11 cellular contexts compared by ENCODE assay signal in the genomic region with DNA sequence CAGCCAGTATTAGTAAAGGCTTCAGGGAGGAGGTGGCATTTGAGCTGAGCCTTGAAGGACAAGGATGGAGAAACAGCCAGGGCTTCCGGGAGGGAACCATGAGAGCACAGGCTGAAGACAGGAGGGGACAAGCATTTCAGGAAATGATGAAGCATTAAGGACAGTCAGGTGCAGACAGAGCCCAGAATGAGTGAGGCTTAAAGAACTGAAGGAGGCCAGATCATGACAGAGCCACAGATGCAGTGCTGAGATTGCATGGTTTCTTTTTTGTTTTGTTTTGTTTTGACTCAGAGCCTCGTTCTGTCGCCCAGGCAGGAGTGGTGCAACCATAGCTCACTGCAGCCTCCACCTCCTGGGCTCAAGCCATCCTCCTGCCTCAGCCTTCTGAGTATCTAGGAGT.
DNase-seq lines count a peak whose midpoint lies in the region; ATAC-seq and TF ChIP-seq lines count a peak whose summit lies in the region.
"Had no signal": no experiment of that assay in that cellular context is flagged by ENCODE, and none has a peak within 500 bp of the region (broad histone marks: within the 10 kb centered on the region; RNA-seq: fewer than 3 reads in every experiment).

No MANE protein-coding gene starts in this region.

- no peaks in the 10 kb centered on the region for H3K36me3 ChIP-seq in H7 (replicated peaks; ENCODE audit: control insufficient read depth, insufficient read depth, low read length)

- DNase-seq in GM13977 (ENCODE audit: low spot score) (peak; percentile 52), RPMI7951 (ENCODE audit: low read depth) (peak; percentile 11), H7 (no peak), HK-2 (ENCODE audit: unreplicated experiment) (no peak), DMS79 treated with DMSO at 0.1 percent for 48 hours (lab: John Stamatoyannopoulos, UW) (no peak)
- DNase-seq: DND-41; NCI-H1048; stimulated activated naive CD4-positive, alpha-beta T cell treated with Interleukin-2 at 50 U/mL for 16 hours had no signal

- peaks cover 1% of the 10 kb centered on the region; the same call in 1 of the 2 replicates for H3K27me3 ChIP-seq in H7 (ENCODE audit: control insufficient read depth, insufficient read depth, low read length)

- in situ Hi-C loops in GM13977 (cut with MboI; ENCODE audit: low pct_unique_long_range_greater_than_20kb, low sequenced_read_pairs, unreplicated experiment): no loop called here

- no peak overlapping the region for H3K4me3 ChIP-seq in H7 (ENCODE audit: insufficient read depth, low read depth, low read length)

- ATAC-seq in GM21367 (IDR thresholded peaks at IDR 0.05; ENCODE audit: unreplicated experiment) (peak; percentile 67), HG02973 (IDR thresholded peaks at IDR 0.05; ENCODE audit: unreplicated experiment) (peak; percentile 67), GM19467 (IDR thresholded peaks at IDR 0.05; ENCODE audit: unreplicated experiment) (no peak)

- TF ChIP-seq CTCF in GM13977 (IDR thresholded peaks at IDR 0.05; ENCODE audit: extremely low read depth, insufficient read depth, missing control alignments): no peak

Comparison
In these comparisons a context has a peak if more than half of its experiments do, and no peak if none do; other contexts are left out.
1. DNase-seq: peak in GM13977 (single experiment) and RPMI7951 (single experiment); none in H7 (single experiment), HK-2 (single experiment) and DMS79 treated with DMSO at 0.1 percent for 48 hours (single experiment).